15 cellular contexts compared by ENCODE assay signal in genomic region chr4:8768357-8768999, GRCh38.
"Had no signal": no experiment of that assay in that cellular context is flagged by ENCODE, and none has a peak within 500 bp of the region (broad histone marks: within the 10 kb centered on the region; RNA-seq: fewer than 3 reads in every experiment).

No MANE protein-coding gene starts in this region.

- H3K4me3 ChIP-seq: coronary artery, gastroesophageal sphincter, psoas muscle had no signal

- H3K36me3 Mint-ChIP-seq: stimulated activated memory B cell treated with anti-CD40 and anti-IgM and Interleukin-4, amounts not matched to agents 10 μg/mL and 1 μg/mL and 100 μg/mL, for 72 hours had no signal

- H3K27ac ChIP-seq: brain microvascular endothelial cell, coronary artery, gastroesophageal sphincter, psoas muscle, VCaP had no signal

- H3K4me3 Mint-ChIP-seq: activated naive CD8-positive, alpha-beta T cell treated with anti-CD3 and anti-CD28 coated beads, Interleukin-2, amount 50 U/mL, for 24 hours; central memory CD8-positive, alpha-beta T cell; stimulated activated memory B cell treated with anti-CD40 and anti-IgM and Interleukin-4, amounts not matched to agents 10 μg/mL and 1 μg/mL and 100 μg/mL, for 72 hours had no signal

- H3K9me3 ChIP-seq: gastroesophageal sphincter, psoas muscle had no signal

- H3K27me3 Mint-ChIP-seq: activated naive CD8-positive, alpha-beta T cell treated with anti-CD3 and anti-CD28 coated beads, Interleukin-2, amount 50 U/mL, for 24 hours; central memory CD8-positive, alpha-beta T cell had no signal

- DNase-seq: activated CD4-positive, CD25-positive, alpha-beta regulatory T cell treated with anti-CD3 and anti-CD28 coated beads, Interleukin-2, amount 50 U/mL, for 72 hours; activated naive CD8-positive, alpha-beta T cell treated with anti-CD3 and anti-CD28 coated beads, Interleukin-2, amount 50 U/mL, for 24 hours; anterior cingulate cortex; brain microvascular endothelial cell; midbrain; stimulated activated CD4-positive, alpha-beta T cell treated with anti-CD3 and anti-CD28 coated beads, Interleukin-4, amount 100 ng/mL, for 4 hours; SW 1271 had no signal

- ATAC-seq: activated naive CD8-positive, alpha-beta T cell treated with anti-CD3 and anti-CD28 coated beads, Interleukin-2, amount 50 U/mL, for 24 hours; esophagus mucosa; gastroesophageal sphincter; psoas muscle; sciatic nerve; stimulated activated memory B cell treated with anti-CD40 and anti-IgM and Interleukin-4, amounts not matched to agents 10 μg/mL and 1 μg/mL and 100 μg/mL, for 72 hours had no signal

- H3K27me3 ChIP-seq: brain microvascular endothelial cell had no signal

- H3K9me3 Mint-ChIP-seq: activated naive CD8-positive, alpha-beta T cell treated with anti-CD3 and anti-CD28 coated beads, Interleukin-2, amount 50 U/mL, for 24 hours; central memory CD8-positive, alpha-beta T cell had no signal

- H3K27ac Mint-ChIP-seq: activated naive CD8-positive, alpha-beta T cell treated with anti-CD3 and anti-CD28 coated beads, Interleukin-2, amount 50 U/mL, for 24 hours; stimulated activated memory B cell treated with anti-CD40 and anti-IgM and Interleukin-4, amounts not matched to agents 10 μg/mL and 1 μg/mL and 100 μg/mL, for 72 hours had no signal

- H3K36me3 ChIP-seq: brain microvascular endothelial cell, gastroesophageal sphincter had no signal

- H3K4me1 ChIP-seq: gastroesophageal sphincter, psoas muscle had no signal

- H3K4me1 Mint-ChIP-seq: activated naive CD8-positive, alpha-beta T cell treated with anti-CD3 and anti-CD28 coated beads, Interleukin-2, amount 50 U/mL, for 24 hours; central memory CD8-positive, alpha-beta T cell; stimulated activated memory B cell treated with anti-CD40 and anti-IgM and Interleukin-4, amounts not matched to agents 10 μg/mL and 1 μg/mL and 100 μg/mL, for 72 hours had no signal
